In the genomic region with DNA sequence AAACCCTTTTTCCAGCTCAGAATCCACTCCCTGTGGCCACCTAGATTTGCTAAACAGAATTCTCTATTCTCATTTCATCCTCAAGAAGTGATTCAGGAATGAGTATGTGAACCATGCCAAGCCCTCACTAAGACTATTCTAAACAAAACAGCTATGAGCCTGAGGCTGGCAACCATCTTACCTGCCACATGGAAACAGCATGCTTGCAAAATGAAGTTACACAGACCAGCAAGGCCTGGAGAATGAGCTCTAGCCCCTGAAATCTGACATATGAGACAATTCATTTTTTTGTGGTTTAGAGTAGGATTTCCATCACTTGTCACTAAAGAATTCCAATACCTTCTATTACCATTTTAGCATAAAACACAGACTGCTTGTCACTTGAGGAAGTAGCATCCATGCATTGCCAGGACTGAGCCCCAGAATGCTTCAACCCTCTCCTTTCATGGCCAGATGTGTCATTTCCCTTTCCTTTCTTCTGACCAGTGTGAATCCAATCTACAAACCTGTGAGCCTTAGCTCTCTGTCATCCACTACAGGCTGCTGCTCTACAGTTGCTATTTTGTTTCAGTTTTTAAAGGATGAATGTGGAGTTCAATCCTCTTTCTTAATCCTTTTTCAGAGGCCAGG, we compare ENCODE assay signal across 21 cellular contexts.
DNase-seq lines count a peak whose midpoint lies in the region; ATAC-seq and FAIRE-seq lines count a peak whose summit lies in the region.
"Had no signal": no experiment of that assay in that cellular context is flagged by ENCODE, and none has a peak within 500 bp of the region (broad histone marks: within the 10 kb centered on the region; RNA-seq: fewer than 3 reads in every experiment).

No MANE protein-coding gene starts in this region.

- peaks cover 0 to 3% (median 0%) of the 10 kb centered on the region in 9 donors for H3K9me3 Mint-ChIP-seq in naive thymus-derived CD8-positive, alpha-beta T cell
- H3K9me3 Mint-ChIP-seq: activated naive CD4-positive, alpha-beta T cell treated with anti-CD3 and anti-CD28 coated beads, Interleukin-2, amount 50 U/mL, for 24 hours; stimulated activated memory B cell treated with anti-CD40 and anti-IgM and Interleukin-4, amounts not matched to agents 10 μg/mL and 1 μg/mL and 100 μg/mL, for 72 hours had no signal

- no peak overlapping the region for H3K23ac ChIP-seq in neuronal stem cell (ENCODE audit: low read depth, low read length, poor library complexity)

- H2BK120ac ChIP-seq in neuronal stem cell (ENCODE audit: low read depth, low read length) = no peak overlapping the region

- H3K9me3 ChIP-seq in neuronal stem cell (replicated peaks in 1 of 2; ENCODE audit: control insufficient read depth in 2 of 2, insufficient read depth in 1 of 2, low read depth in 1 of 2, low read length in 2 of 2) = no peaks in the 10 kb centered on the region
- H3K9me3 ChIP-seq: testis had no signal

- H3K4me3 Mint-ChIP-seq in naive thymus-derived CD8-positive, alpha-beta T cell = no peak overlapping the region
- H3K4me3 Mint-ChIP-seq: activated CD4-positive, alpha-beta T cell treated with anti-CD3 and anti-CD28 coated beads, Interleukin-2, amount 10 ng/mL, durations not matched to agents 24 days and 14 days; activated CD8-positive, alpha-beta memory T cell treated with anti-CD3 and anti-CD28 coated beads, Interleukin-2, amount 10 ng/mL, durations not matched to agents 7 days and 5 days; activated naive CD4-positive, alpha-beta T cell treated with anti-CD3 and anti-CD28 coated beads, Interleukin-2, amount 50 U/mL, for 24 hours; stimulated activated memory B cell treated with anti-CD40 and anti-IgM and Interleukin-4, amounts not matched to agents 10 μg/mL and 1 μg/mL and 100 μg/mL, for 72 hours had no signal

- H3K27ac ChIP-seq in neuronal stem cell (replicated peaks; ENCODE audit: low read length) = no peak overlapping the region
- H3K27ac ChIP-seq: coronary artery, testis had no signal

- H3K4me3 ChIP-seq in neuronal stem cell (ENCODE audit: low read length in 2 of 2) = no peak overlapping the region
- H3K4me3 ChIP-seq: coronary artery, smooth muscle cell, testis had no signal

- POLR2A ChIA-PET in naive thymus-derived CD8-positive, alpha-beta T cell (lab: Charles Lee) = no interaction called here

- intact Hi-C loops in left ventricle myocardium superior (cut with micrococcal nuclease) = no loop called here

- no peak for FAIRE-seq in HTR-8/SVneo (lab: Jason Lieb, UNC)
- FAIRE-seq: GM12891 had no signal

- peak overlapping the region; percentile 9 for H2AFZ ChIP-seq in neuronal stem cell (ENCODE audit: low read length)

- H3K79me1 ChIP-seq in neuronal stem cell (ENCODE audit: low read depth, low read length) = no peaks in the 10 kb centered on the region

- H3K36me3 ChIP-seq in neuronal stem cell (replicated peaks in 1 of 2; ENCODE audit: control insufficient read depth in 2 of 2, insufficient read depth in 2 of 2, low read length in 2 of 2) = no peaks in the 10 kb centered on the region

- H2BK12ac ChIP-seq in neuronal stem cell (ENCODE audit: low read length) = no peak overlapping the region

- no peak overlapping the region for H4K8ac ChIP-seq in neuronal stem cell (ENCODE audit: low read depth, low read length)

- H2AK5ac ChIP-seq in neuronal stem cell (ENCODE audit: low read depth, low read length) = no peak overlapping the region

- no peak overlapping the region for H3K4me2 ChIP-seq in neuronal stem cell (ENCODE audit: insufficient read depth, low read length, poor library complexity, severe bottlenecking)
- H3K4me2 ChIP-seq: smooth muscle cell had no signal

- H3K9ac ChIP-seq in neuronal stem cell (ENCODE audit: low read depth, low read length, poor library complexity) = no peak overlapping the region

- H3K4ac ChIP-seq in neuronal stem cell (ENCODE audit: low read length) = no peak overlapping the region

- H2BK5ac ChIP-seq in neuronal stem cell (ENCODE audit: low read length) = no peak overlapping the region

- ATAC-seq in naive thymus-derived CD8-positive, alpha-beta T cell = no peak
- ATAC-seq in GM21723 (IDR thresholded peaks at IDR 0.05; ENCODE audit: unreplicated experiment) (no peak), left ventricle myocardium superior (no peak)
- ATAC-seq: activated CD8-positive, alpha-beta memory T cell treated with anti-CD3 and anti-CD28 coated beads, Interleukin-2, amount 10 ng/mL, durations not matched to agents 7 days and 5 days; stimulated activated memory B cell treated with anti-CD40 and anti-IgM and Interleukin-4, amounts not matched to agents 10 μg/mL and 1 μg/mL and 100 μg/mL, for 72 hours had no signal

- DNase-seq in HTR-8/SVneo (ENCODE audit: insufficient read length, low spot score) (peak; percentile 15), astrocyte of the hippocampus (ENCODE audit: low read depth, low spot score) (peak; percentile 74), fibroblast of peridontal ligament (ENCODE audit: extremely low read depth) (peak; percentile 54), neuronal stem cell (ENCODE audit: low spot score) (no peak), foreskin melanocyte (no peak), left ventricle myocardium superior (no peak)
- no peak for DNase-seq in naive thymus-derived CD8-positive, alpha-beta T cell
- DNase-seq: activated CD4-positive, alpha-beta T cell treated with anti-CD3 and anti-CD28 coated beads, Interleukin-2, amount 10 ng/mL, durations not matched to agents 24 days and 14 days; activated CD8-positive, alpha-beta memory T cell treated with anti-CD3 and anti-CD28 coated beads, Interleukin-2, amount 10 ng/mL, durations not matched to agents 7 days and 5 days; aorta; DMS79; KG1; NCI-H2029; occipital lobe; testis had no signal

- no peak overlapping the region for H3K18ac ChIP-seq in neuronal stem cell (ENCODE audit: low read length)

- H3K14ac ChIP-seq in neuronal stem cell (ENCODE audit: low read length) = no peak overlapping the region

- no peak overlapping the region for H2BK15ac ChIP-seq in neuronal stem cell (ENCODE audit: low read length)

- no peaks in the 10 kb centered on the region for H3K4me1 ChIP-seq in neuronal stem cell (ENCODE audit: control insufficient read depth in 2 of 2, insufficient read depth in 1 of 2, low read depth in 1 of 2, low read length in 2 of 2)
- H3K4me1 ChIP-seq: testis had no signal

- no peaks in the 10 kb centered on the region for H3K27me3 ChIP-seq in neuronal stem cell (ENCODE audit: control insufficient read depth in 3 of 3, insufficient read depth in 3 of 3, low read depth in 1 of 3, low read length in 3 of 3)
- H3K27me3 ChIP-seq: testis had no signal

- no peak overlapping the region for H3K27ac Mint-ChIP-seq in naive thymus-derived CD8-positive, alpha-beta T cell
- H3K27ac Mint-ChIP-seq: activated CD4-positive, alpha-beta T cell treated with anti-CD3 and anti-CD28 coated beads, Interleukin-2, amount 10 ng/mL, durations not matched to agents 24 days and 14 days; activated CD8-positive, alpha-beta memory T cell treated with anti-CD3 and anti-CD28 coated beads, Interleukin-2, amount 10 ng/mL, durations not matched to agents 7 days and 5 days; activated naive CD4-positive, alpha-beta T cell treated with anti-CD3 and anti-CD28 coated beads, Interleukin-2, amount 50 U/mL, for 24 hours; stimulated activated memory B cell treated with anti-CD40 and anti-IgM and Interleukin-4, amounts not matched to agents 10 μg/mL and 1 μg/mL and 100 μg/mL, for 72 hours had no signal

- H4K91ac ChIP-seq in neuronal stem cell (ENCODE audit: low read depth, low read length, poor library complexity) = no peak overlapping the region

- peaks cover 0 to 12% (median 3%) of the 10 kb centered on the region in 5 donors for H3K27me3 Mint-ChIP-seq in naive thymus-derived CD8-positive, alpha-beta T cell
- H3K27me3 Mint-ChIP-seq: activated CD4-positive, alpha-beta T cell treated with anti-CD3 and anti-CD28 coated beads, Interleukin-2, amount 10 ng/mL, durations not matched to agents 24 days and 14 days; activated CD8-positive, alpha-beta memory T cell treated with anti-CD3 and anti-CD28 coated beads, Interleukin-2, amount 10 ng/mL, durations not matched to agents 7 days and 5 days; stimulated activated memory B cell treated with anti-CD40 and anti-IgM and Interleukin-4, amounts not matched to agents 10 μg/mL and 1 μg/mL and 100 μg/mL, for 72 hours had no signal

- no peaks in the 10 kb centered on the region for H3K4me1 Mint-ChIP-seq in naive thymus-derived CD8-positive, alpha-beta T cell
- H3K4me1 Mint-ChIP-seq: activated CD4-positive, alpha-beta T cell treated with anti-CD3 and anti-CD28 coated beads, Interleukin-2, amount 10 ng/mL, durations not matched to agents 24 days and 14 days; activated CD8-positive, alpha-beta memory T cell treated with anti-CD3 and anti-CD28 coated beads, Interleukin-2, amount 10 ng/mL, durations not matched to agents 7 days and 5 days; activated naive CD4-positive, alpha-beta T cell treated with anti-CD3 and anti-CD28 coated beads, Interleukin-2, amount 50 U/mL, for 24 hours; stimulated activated memory B cell treated with anti-CD40 and anti-IgM and Interleukin-4, amounts not matched to agents 10 μg/mL and 1 μg/mL and 100 μg/mL, for 72 hours had no signal

- no peaks in the 10 kb centered on the region for H3K36me3 Mint-ChIP-seq in naive thymus-derived CD8-positive, alpha-beta T cell
- H3K36me3 Mint-ChIP-seq: activated CD8-positive, alpha-beta memory T cell treated with anti-CD3 and anti-CD28 coated beads, Interleukin-2, amount 10 ng/mL, durations not matched to agents 7 days and 5 days; activated naive CD4-positive, alpha-beta T cell treated with anti-CD3 and anti-CD28 coated beads, Interleukin-2, amount 50 U/mL, for 24 hours; stimulated activated memory B cell treated with anti-CD40 and anti-IgM and Interleukin-4, amounts not matched to agents 10 μg/mL and 1 μg/mL and 100 μg/mL, for 72 hours had no signal

Comparison
In these comparisons a context has a peak if more than half of its experiments do, and no peak if none do; other contexts are left out.
1. DNase-seq: peak in HTR-8/SVneo (single experiment), astrocyte of the hippocampus (single experiment) and fibroblast of peridontal ligament (single experiment); none in neuronal stem cell (single experiment), naive thymus-derived CD8-positive, alpha-beta T cell (0 of 10), foreskin melanocyte (single experiment) and left ventricle myocardium superior (single experiment).